Comparison of ENCODE assay signal across 15 cellular contexts in the genomic region with DNA sequence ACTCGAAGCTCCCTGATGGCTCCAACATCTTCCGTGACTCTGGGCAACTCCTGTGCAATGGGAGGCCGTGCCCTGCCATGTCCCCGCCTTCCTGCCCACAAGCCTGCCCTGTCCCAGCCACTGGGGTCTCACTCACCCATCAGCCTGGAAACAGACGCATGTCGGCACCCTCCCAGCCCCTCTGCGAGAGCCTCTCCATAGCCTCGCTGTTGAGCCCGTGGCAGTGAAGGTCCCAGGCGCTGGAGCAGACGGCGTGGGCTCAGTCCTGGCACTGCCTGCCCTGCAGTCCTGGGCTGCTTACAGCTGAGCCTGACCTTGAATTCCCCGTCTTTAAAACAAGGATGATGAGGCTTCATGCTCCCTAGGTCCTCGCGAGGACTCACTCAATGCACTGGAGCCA. TPM values are rescaled to one million over a fixed set of nuclear protein-coding genes. Genes with fewer than 3 reads are reported as not detected.
DNase-seq lines count a peak whose midpoint lies in the region; ATAC-seq and TF ChIP-seq lines count a peak whose summit lies in the region.
"Had no signal": no experiment of that assay in that cellular context is flagged by ENCODE, and none has a peak within 500 bp of the region (broad histone marks: within the 10 kb centered on the region; RNA-seq: fewer than 3 reads in every experiment).

No MANE protein-coding gene starts in this region.

- no peak overlapping the region for H3K18ac ChIP-seq in trophoblast cell (ENCODE audit: low read length)

- no peak overlapping the region for H3K4me2 ChIP-seq in trophoblast cell (ENCODE audit: low read length)
- H3K4me2 ChIP-seq: GM23338 had no signal

- H3K27me3 Mint-ChIP-seq in natural killer cell (ENCODE audit: low read depth in 2 of 2), result peaks cover 9 to 19% of the 10 kb centered on the region in 2 donors
- H3K27me3 Mint-ChIP-seq in natural killer cell treated with Interleukin-12 subunit alpha and Interleukin-12 subunit beta and Interleukin-15 and Interleukin-18, amount 100 ng/mL, for 72 hours, result peaks cover 3 to 5% of the 10 kb centered on the region in 2 donors
- no peaks in the 10 kb centered on the region for H3K27me3 Mint-ChIP-seq in activated CD4-positive, alpha-beta T cell treated with anti-CD3 and anti-CD28 coated beads, Interleukin-2, amount 10 ng/mL, durations not matched to agents 7 days and 5 days
- peaks cover 2% of the 10 kb centered on the region for H3K27me3 Mint-ChIP-seq in activated CD4-positive, alpha-beta memory T cell treated with anti-CD3 and anti-CD28 coated beads for 36 hours
- H3K27me3 Mint-ChIP-seq: CD4-positive, alpha-beta T cell had no signal

- CTCF ChIA-PET in activated CD4-positive, alpha-beta T cell treated with anti-CD3 and anti-CD28 coated beads, Interleukin-2, amount 10 ng/mL, durations not matched to agents 7 days and 5 days (lab: Charles Lee), result interaction anchor here (0.6 to 1.1 kb wide), 3 partner anchors 13 to 73 kb away, joined by 3 read pairs; no protein-coding TSS in a partner anchor
- CTCF ChIA-PET in activated CD4-positive, alpha-beta memory T cell treated with anti-CD3 and anti-CD28 coated beads for 36 hours (lab: Charles Lee), result no interaction called here

- H3K9me3 Mint-ChIP-seq in natural killer cell, result peaks cover 0 to 3% of the 10 kb centered on the region in 2 donors
- peaks cover 3% of the 10 kb centered on the region for H3K9me3 Mint-ChIP-seq in natural killer cell treated with Interleukin-12 subunit alpha and Interleukin-12 subunit beta and Interleukin-15 and Interleukin-18, amount 100 ng/mL, for 72 hours
- peaks cover 6% of the 10 kb centered on the region for H3K9me3 Mint-ChIP-seq in activated CD4-positive, alpha-beta T cell treated with anti-CD3 and anti-CD28 coated beads, Interleukin-2, amount 10 ng/mL, durations not matched to agents 7 days and 5 days
- peaks cover 11% of the 10 kb centered on the region for H3K9me3 Mint-ChIP-seq in activated CD4-positive, alpha-beta memory T cell treated with anti-CD3 and anti-CD28 coated beads for 36 hours
- H3K9me3 Mint-ChIP-seq: CD4-positive, alpha-beta T cell had no signal

- no peak overlapping the region for H2BK5ac ChIP-seq in trophoblast cell (ENCODE audit: low read depth, low read length, poor library complexity)

- no peaks in the 10 kb centered on the region for H3K27me3 ChIP-seq in endocrine pancreas (ENCODE audit: control insufficient read depth, insufficient read depth, low read length)
- no peaks in the 10 kb centered on the region for H3K27me3 ChIP-seq in trophoblast cell (ENCODE audit: insufficient read depth, low read length)

- H3K4me1 ChIP-seq in endocrine pancreas (ENCODE audit: control insufficient read depth, insufficient read depth, low read length), result no peaks in the 10 kb centered on the region
- peaks cover 4 to 8% of the 10 kb centered on the region in 2 experiments for H3K4me1 ChIP-seq in trophoblast cell (ENCODE audit: control insufficient read depth in 1 of 2, insufficient read depth in 2 of 2, low read length in 2 of 2)

- H3K4me3 Mint-ChIP-seq in natural killer cell, result no peak overlapping the region
- no peak overlapping the region for H3K4me3 Mint-ChIP-seq in natural killer cell treated with Interleukin-12 subunit alpha and Interleukin-12 subunit beta and Interleukin-15 and Interleukin-18, amount 100 ng/mL, for 72 hours
- no peak overlapping the region for H3K4me3 Mint-ChIP-seq in activated CD4-positive, alpha-beta T cell treated with anti-CD3 and anti-CD28 coated beads, Interleukin-2, amount 10 ng/mL, durations not matched to agents 7 days and 5 days
- no peak overlapping the region for H3K4me3 Mint-ChIP-seq in activated CD4-positive, alpha-beta memory T cell treated with anti-CD3 and anti-CD28 coated beads for 36 hours
- H3K4me3 Mint-ChIP-seq: GM23338 had no signal

- peak overlapping the region; percentile 89 to 91 for H3K27ac Mint-ChIP-seq in natural killer cell
- H3K27ac Mint-ChIP-seq in natural killer cell treated with Interleukin-12 subunit alpha and Interleukin-12 subunit beta and Interleukin-15 and Interleukin-18, amount 100 ng/mL, for 72 hours, result peak overlapping the region in 1 of 2 donors; percentile 79
- H3K27ac Mint-ChIP-seq in activated CD4-positive, alpha-beta T cell treated with anti-CD3 and anti-CD28 coated beads, Interleukin-2, amount 10 ng/mL, durations not matched to agents 7 days and 5 days, result no peak overlapping the region
- H3K27ac Mint-ChIP-seq in activated CD4-positive, alpha-beta memory T cell treated with anti-CD3 and anti-CD28 coated beads for 36 hours, result no peak overlapping the region
- H3K27ac Mint-ChIP-seq: CD4-positive, alpha-beta T cell; GM23338 had no signal

- H3K9me3 ChIP-seq in endocrine pancreas (ENCODE audit: control insufficient read depth, low read length) (no peaks in the 10 kb centered on the region), trophoblast cell (ENCODE audit: insufficient read depth, low read depth, low read length) (peaks cover 2% of the 10 kb centered on the region)

- H3K9ac ChIP-seq in endocrine pancreas (ENCODE audit: control insufficient read depth, insufficient read depth, low read length), result peak overlapping the region; percentile 7
- H3K9ac ChIP-seq in trophoblast cell (ENCODE audit: low read length), result no peak overlapping the region

- H3K27ac ChIP-seq in trophoblast cell (ENCODE audit: low read depth, low read length), result no peak overlapping the region

- no peak overlapping the region for H2BK12ac ChIP-seq in trophoblast cell (ENCODE audit: low read length)

- no peak overlapping the region for H4K12ac ChIP-seq in trophoblast cell (ENCODE audit: low read depth, low read length)

- H3K79me2 ChIP-seq in trophoblast cell (ENCODE audit: control insufficient read depth, insufficient read depth, low read length, poor library complexity), result no peaks in the 10 kb centered on the region

- H2AK5ac ChIP-seq in trophoblast cell (ENCODE audit: low read length), result no peak overlapping the region

- no peak for TF ChIP-seq CTCF in natural killer cell (IDR thresholded peaks at IDR 0.05)

- no peak overlapping the region for H2AFZ ChIP-seq in trophoblast cell (ENCODE audit: insufficient read depth, low read length, poor library complexity)
- H2AFZ ChIP-seq: GM23338 had no signal

- WGBS in trophoblast cell (ENCODE audit: extremely low coverage, insufficient coverage, insufficient read length), result no CpG with 5 or more reads among the region's 15 CpGs

- H4K8ac ChIP-seq in trophoblast cell (ENCODE audit: low read depth, low read length), result no peak overlapping the region

- no peak for ATAC-seq in natural killer cell
- no peak for ATAC-seq in natural killer cell treated with Interleukin-12 subunit alpha and Interleukin-12 subunit beta and Interleukin-15 and Interleukin-18, amount 100 ng/mL, for 72 hours
- ATAC-seq: GM23338 had no signal

- H3K23ac ChIP-seq in trophoblast cell (ENCODE audit: low read length), result no peak overlapping the region

- H3K79me1 ChIP-seq in trophoblast cell (ENCODE audit: low read length), result no peaks in the 10 kb centered on the region

- no peak overlapping the region for H4K91ac ChIP-seq in trophoblast cell (ENCODE audit: low read depth, low read length)

- POLR2A ChIA-PET in activated CD4-positive, alpha-beta T cell treated with anti-CD3 and anti-CD28 coated beads, Interleukin-2, amount 10 ng/mL, durations not matched to agents 7 days and 5 days (lab: Charles Lee), result no interaction called here
- POLR2A ChIA-PET in activated CD4-positive, alpha-beta memory T cell treated with anti-CD3 and anti-CD28 coated beads for 36 hours (lab: Charles Lee), result interaction anchor here (1.0 kb wide), 1 partner anchor 181 kb away, joined by 3 read pairs; no protein-coding TSS in a partner anchor

- no peaks in the 10 kb centered on the region for H3K36me3 Mint-ChIP-seq in natural killer cell
- no peaks in the 10 kb centered on the region for H3K36me3 Mint-ChIP-seq in natural killer cell treated with Interleukin-12 subunit alpha and Interleukin-12 subunit beta and Interleukin-15 and Interleukin-18, amount 100 ng/mL, for 72 hours
- no peaks in the 10 kb centered on the region for H3K36me3 Mint-ChIP-seq in activated CD4-positive, alpha-beta T cell treated with anti-CD3 and anti-CD28 coated beads, Interleukin-2, amount 10 ng/mL, durations not matched to agents 7 days and 5 days (ENCODE audit: low read depth)
- peaks cover 6% of the 10 kb centered on the region for H3K36me3 Mint-ChIP-seq in activated CD4-positive, alpha-beta memory T cell treated with anti-CD3 and anti-CD28 coated beads for 36 hours

- H3K14ac ChIP-seq in trophoblast cell (ENCODE audit: low read length), result no peak overlapping the region

- no peak overlapping the region for H3K4me3 ChIP-seq in endocrine pancreas (ENCODE audit: control insufficient read depth, insufficient read depth, low read length)
- peak overlapping the region; percentile 1 for H3K4me3 ChIP-seq in trophoblast cell (ENCODE audit: low read depth, low read length)
- H3K4me3 ChIP-seq: GM23338 had no signal

- H3K4ac ChIP-seq in trophoblast cell (ENCODE audit: low read depth, low read length), result no peak overlapping the region

- DNase-seq in natural killer cell, result no peak
- no peak for DNase-seq in natural killer cell treated with Interleukin-12 subunit alpha and Interleukin-12 subunit beta and Interleukin-15 and Interleukin-18, amount 100 ng/mL, for 72 hours (ENCODE audit: low spot score)
- DNase-seq in trophoblast cell, result no peak
- no peak for DNase-seq in T-helper 9 cell
- no peak for DNase-seq in activated CD4-positive, alpha-beta T cell treated with anti-CD3 and anti-CD28 coated beads, Interleukin-2, amount 10 ng/mL, durations not matched to agents 7 days and 5 days
- no peak for DNase-seq in activated CD4-positive, alpha-beta memory T cell treated with anti-CD3 and anti-CD28 coated beads for 36 hours
- DNase-seq: 8988T; AML-193; C1 segment of cervical spinal cord; Calu3; CD4-positive, alpha-beta T cell; DMS 273 treated with DMSO at 0.1 percent for 48 hours; H7 had no signal

- H3K36me3 ChIP-seq in endocrine pancreas (ENCODE audit: control insufficient read depth, insufficient read depth, low read length), result no peaks in the 10 kb centered on the region
- no peaks in the 10 kb centered on the region for H3K36me3 ChIP-seq in trophoblast cell (ENCODE audit: control insufficient read depth in 1 of 2, insufficient read depth in 2 of 2, low read length in 2 of 2)

- no peak overlapping the region for H2BK120ac ChIP-seq in trophoblast cell (ENCODE audit: insufficient read depth, low read length, poor library complexity)

- H3K4me1 Mint-ChIP-seq in natural killer cell, result peaks cover 7 to 9% of the 10 kb centered on the region in 2 donors
- H3K4me1 Mint-ChIP-seq in natural killer cell treated with Interleukin-12 subunit alpha and Interleukin-12 subunit beta and Interleukin-15 and Interleukin-18, amount 100 ng/mL, for 72 hours (ENCODE audit: low read depth in 2 of 2), result peaks cover 5 to 10% of the 10 kb centered on the region in 2 donors
- H3K4me1 Mint-ChIP-seq in activated CD4-positive, alpha-beta T cell treated with anti-CD3 and anti-CD28 coated beads, Interleukin-2, amount 10 ng/mL, durations not matched to agents 7 days and 5 days, result peaks cover 3% of the 10 kb centered on the region
- H3K4me1 Mint-ChIP-seq in activated CD4-positive, alpha-beta memory T cell treated with anti-CD3 and anti-CD28 coated beads for 36 hours (ENCODE audit: low read depth), result peaks cover 5% of the 10 kb centered on the region

- intact Hi-C loops in natural killer cell (cut with micrococcal nuclease), result no loop called here
- intact Hi-C loops in activated CD4-positive, alpha-beta memory T cell treated with anti-CD3 and anti-CD28 coated beads for 36 hours (cut with micrococcal nuclease), result no loop called here

RNA-seq across cellular contexts. Expression of a gene that starts 37.0 kb away (rescaled TPM):
- 1 to 10 TPM; 1.7 to 3.0 (median 3.0) TPM for total RNA-seq in natural killer cell
- under 1 TPM; 0.56 to 0.74 TPM for total RNA-seq in natural killer cell treated with Interleukin-12 subunit alpha and Interleukin-12 subunit beta and Interleukin-15 and Interleukin-18, amount 100 ng/mL, for 72 hours
- 0.68 and 0.77 TPM in 2 replicates for polyA plus RNA-seq in trophoblast cell (2013)
- total RNA-seq in activated CD4-positive, alpha-beta T cell treated with anti-CD3 and anti-CD28 coated beads, Interleukin-2, amount 10 ng/mL, durations not matched to agents 7 days and 5 days, result 1 to 10 TPM; 1.2 to 1.4 TPM
- total RNA-seq in activated CD4-positive, alpha-beta memory T cell treated with anti-CD3 and anti-CD28 coated beads for 36 hours, result 1 to 10 TPM; 7.1 to 8.0 TPM

Comparison
In these comparisons a context has a peak if more than half of its experiments do, and no peak if none do; other contexts are left out.
1. H3K27ac Mint-ChIP-seq: peak in natural killer cell (2 of 2); none in activated CD4-positive, alpha-beta T cell treated with anti-CD3 and anti-CD28 coated beads, Interleukin-2, amount 10 ng/mL, durations not matched to agents 7 days and 5 days (single experiment) and activated CD4-positive, alpha-beta memory T cell treated with anti-CD3 and anti-CD28 coated beads for 36 hours (single experiment).